Comparison of ENCODE assay signal across 8 cellular contexts in the genomic region with DNA sequence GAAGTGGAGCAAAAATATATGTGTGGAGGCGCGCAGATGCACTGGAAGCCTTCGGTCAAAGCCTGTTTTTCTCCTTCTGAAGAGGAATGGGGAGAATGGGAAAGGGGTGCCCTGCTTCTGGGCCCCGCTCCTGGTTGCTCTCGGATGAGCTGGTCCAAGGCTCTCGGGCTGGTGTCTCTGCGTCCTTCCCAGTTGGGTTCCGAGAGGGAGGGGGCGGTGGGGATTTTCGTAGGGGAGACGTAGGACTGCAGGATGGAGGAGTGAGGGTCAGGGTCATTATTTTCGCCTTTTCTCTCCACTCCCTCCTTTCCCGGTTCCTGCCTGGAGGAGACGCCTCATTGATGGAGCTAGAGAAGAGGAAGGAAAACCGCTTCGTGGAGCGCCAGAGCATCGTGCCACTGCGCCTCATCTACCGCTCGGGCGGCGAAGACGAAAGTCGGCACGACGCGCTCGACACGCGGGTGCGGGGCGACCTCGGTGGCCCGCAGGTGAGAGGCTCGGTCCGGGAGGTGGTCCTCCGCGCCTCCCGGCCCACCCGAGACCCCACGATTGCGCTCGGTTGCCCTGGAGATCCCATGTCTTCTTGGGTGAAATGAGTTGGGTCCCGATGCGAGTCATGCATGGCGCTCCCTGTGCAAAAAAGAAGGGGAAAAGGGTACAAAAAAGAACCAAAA. TPM values are rescaled to one million over a fixed set of nuclear protein-coding genes. Genes with fewer than 3 reads are reported as not detected.
A peak's percentile ranks its signal among the peaks of the same experiment; 100 is the strongest.
DNase-seq lines count a peak whose midpoint lies in the region; ATAC-seq and TF ChIP-seq lines count a peak whose summit lies in the region.

No MANE protein-coding gene starts in this region.

- no peaks in the 10 kb centered on the region for H3K36me3 ChIP-seq in SJSA1
- no peaks in the 10 kb centered on the region for H3K36me3 ChIP-seq in colonic mucosa

- no peaks in the 10 kb centered on the region for H3K9me3 ChIP-seq in SJSA1 (replicated peaks)
- no peaks in the 10 kb centered on the region for H3K9me3 ChIP-seq in colonic mucosa

- peak; percentile 5 for DNase-seq in NCI-H2029 (lab: John Stamatoyannopoulos, UW)
- DNase-seq in NCI-H2029 treated with DMSO at 0.1 percent for 48 hours (lab: John Stamatoyannopoulos, UW), result no peak
- DNase-seq in SJSA1 (ENCODE audit: low read depth in 1 of 2, low spot score in 2 of 2), result peak in 1 of 2 experiments; percentile 11
- DNase-seq in colonic mucosa, result peak; percentile 21
- DNase-seq in lower leg skin (ENCODE audit: low spot score in 2 of 2), result no peak
- DNase-seq in glomerular visceral epithelial cell (ENCODE audit: extremely low spot score), result no peak

- 3% methylated on average over 42 to 47 of the region's 47 CpGs for WGBS in lower leg skin, 2 donors

- H3K4me3 ChIP-seq in SJSA1 (peak overlapping the region; percentile 47), colonic mucosa (peak overlapping the region; percentile 60), lower leg skin (ENCODE audit: low read depth, poor library complexity, severe bottlenecking) (peak overlapping the region; percentile 55)

- TF ChIP-seq POLR2A in lower leg skin (IDR thresholded peaks at IDR 0.05), result no peak

- H3K27ac ChIP-seq in SJSA1, result no peak overlapping the region
- no peak overlapping the region for H3K27ac ChIP-seq in colonic mucosa
- peak overlapping the region; percentile 80 for H3K27ac ChIP-seq in temporal lobe (ENCODE audit: low read depth, low read length)

- peak; percentile 2 for ATAC-seq in HG03135 (IDR thresholded peaks at IDR 0.05; ENCODE audit: unreplicated experiment)

- H3K4me1 ChIP-seq in SJSA1 (replicated peaks) (peaks cover 12% of the 10 kb centered on the region), colonic mucosa (peaks cover 7% of the 10 kb centered on the region)

- intact Hi-C loops in colonic mucosa (cut with DNase I) (no loop called here), lower leg skin (cut with DNase I; ENCODE audit: low total_unique reads) (no loop called here)

- peak overlapping the region in 1 of 2 donors; percentile 63 for H3K9ac ChIP-seq in colonic mucosa (ENCODE audit: low read depth in 2 of 2, low read length in 2 of 2)

- H3K27me3 ChIP-seq in SJSA1 (replicated peaks), result peaks cover 17% of the 10 kb centered on the region
- no peaks in the 10 kb centered on the region for H3K27me3 ChIP-seq in colonic mucosa

- TF ChIP-seq CTCF in colonic mucosa (IDR thresholded peaks at IDR 0.05) (no peak), lower leg skin (IDR thresholded peaks at IDR 0.05) (no peak)

RNA-seq across cellular contexts. Expression of gene ADAM22, which starts 0.8 kb away (rescaled TPM):
- 0.06 and 0.29 TPM in 2 replicates for total RNA-seq in SJSA1 (2014; rRNA removed; shearing (Covaris generic))
- total RNA-seq in colonic mucosa, result 1 to 10 TPM; 2.6 to 2.8 TPM
- total RNA-seq in lower leg skin, result 1 to 10 TPM in 2 of 4 donors, under 1 TPM in 2; 0.30 to 2.1 (median 1.0) TPM
- 73.5 TPM for total RNA-seq in temporal lobe

RNA-seq across cellular contexts. Expression of gene DBF4, which starts 58.5 kb away (rescaled TPM):
- 41.7 and 51.2 TPM in 2 replicates for total RNA-seq in SJSA1 (2014; rRNA removed; shearing (Covaris generic))
- total RNA-seq in colonic mucosa, result 10 to 100 TPM; 17.8 to 31.4 TPM
- 10 to 100 TPM in 2 of 4 donors, 1 to 10 TPM in 2; 8.0 to 16.0 (median 10.5) TPM for total RNA-seq in lower leg skin
- 16.2 TPM for total RNA-seq in temporal lobe

RNA-seq across cellular contexts. Expression of gene SLC25A40, which starts 58.7 kb away (rescaled TPM):
- 12.5 and 31.2 TPM in 2 replicates for total RNA-seq in SJSA1 (2014; rRNA removed; shearing (Covaris generic))
- total RNA-seq in colonic mucosa (10 to 100 TPM; 25.7 to 39.6 TPM), lower leg skin (10 to 100 TPM; 13.6 to 37.2 (median 25.0) TPM), temporal lobe (17.2 TPM)

Comparison
In these comparisons a context has a peak if more than half of its experiments do, and no peak if none do; other contexts are left out.
1. DNase-seq: peak in NCI-H2029 (single experiment) and colonic mucosa (single experiment); none in NCI-H2029 treated with DMSO at 0.1 percent for 48 hours (single experiment), lower leg skin (0 of 2) and glomerular visceral epithelial cell (single experiment).
2. RNA of gene ADAM22, which starts 0.8 kb away (total RNA-seq): 73.5 TPM in temporal lobe (single experiment); 2.6 to 2.8 TPM in colonic mucosa, 0.30 to 2.1 TPM in lower leg skin and 0.06 to 0.29 TPM in SJSA1; every median in the first group is over 10 times any median in the second.
3. Peak in every context shown above with its lines, with median percentiles within 50 percentile points of each other: H3K4me3 ChIP-seq.